ENCODE assay signal across 18 cellular contexts in genomic region chr21:26939532-26940181, GRCh38. TPM values are rescaled to one million over a fixed set of nuclear protein-coding genes. Genes with fewer than 3 reads are reported as not detected.
DNase-seq lines count a peak whose midpoint lies in the region; ATAC-seq and TF ChIP-seq lines count a peak whose summit lies in the region.
"Had no signal": no experiment of that assay in that cellular context is flagged by ENCODE, and none has a peak within 500 bp of the region (broad histone marks: within the 10 kb centered on the region; RNA-seq: fewer than 3 reads in every experiment).

No MANE protein-coding gene starts in this region.

- DNase-seq in AG20443 (ENCODE audit: low spot score), result peak; percentile 61
- peak; percentile 83 for DNase-seq in NCI-H2171 treated with DMSO at 0.1 percent for 48 hours (lab: John Stamatoyannopoulos, UW)
- no peak for DNase-seq in mesothelial cell of epicardium (ENCODE audit: low spot score in 2 of 2, unreplicated experiment in 2 of 2)
- no peak for DNase-seq in NCI-H524 treated with DMSO at 0.1 percent for 48 hours (lab: John Stamatoyannopoulos, UW)
- DNase-seq in naive thymus-derived CD8-positive, alpha-beta T cell, result no peak
- DNase-seq in activated CD4-positive, alpha-beta T cell treated with anti-CD3 and anti-CD28 coated beads, Interleukin-2, amount 10 ng/mL, durations not matched to agents 7 days and 5 days, result no peak
- DNase-seq: activated gamma-delta T cell; DMS79 treated with DMSO at 0.1 percent for 48 hours; NCI-H187 treated with DMSO at 0.1 percent for 48 hours; NCI-H82; SHP77; stimulated activated CD4-positive, alpha-beta T cell treated with anti-CD3 and anti-CD28 coated beads, Interleukin-12 subunit alpha, Interleukin-12 subunit beta, amount 100 ng/mL, for 4 hours; tibial artery had no signal

- no peak overlapping the region for H3K9ac ChIP-seq in endocrine pancreas (ENCODE audit: control insufficient read depth, insufficient read depth, low read length)
- H3K9ac ChIP-seq: KMS-11 had no signal

- H3K27me3 ChIP-seq in endocrine pancreas (ENCODE audit: control insufficient read depth, insufficient read depth, low read length), result no peaks in the 10 kb centered on the region
- H3K27me3 ChIP-seq: breast epithelium, tibial artery had no signal

- no peaks in the 10 kb centered on the region for H3K9me3 ChIP-seq in endocrine pancreas (ENCODE audit: control insufficient read depth, low read length)
- H3K9me3 ChIP-seq: breast epithelium, tibial artery had no signal

- no peaks in the 10 kb centered on the region for H3K9me3 Mint-ChIP-seq in mesothelial cell of epicardium
- peaks cover 0 to 4% (median 0%) of the 10 kb centered on the region in 9 donors for H3K9me3 Mint-ChIP-seq in naive thymus-derived CD8-positive, alpha-beta T cell
- no peaks in the 10 kb centered on the region for H3K9me3 Mint-ChIP-seq in activated CD4-positive, alpha-beta T cell treated with anti-CD3 and anti-CD28 coated beads, Interleukin-2, amount 10 ng/mL, durations not matched to agents 7 days and 5 days

- H3K4me1 ChIP-seq in endocrine pancreas (ENCODE audit: control insufficient read depth, insufficient read depth, low read length), result peaks cover 40% of the 10 kb centered on the region
- H3K4me1 ChIP-seq: breast epithelium had no signal

- H3K4me3 Mint-ChIP-seq in mesothelial cell of epicardium, result no peak overlapping the region
- no peak overlapping the region for H3K4me3 Mint-ChIP-seq in naive thymus-derived CD8-positive, alpha-beta T cell
- no peak overlapping the region for H3K4me3 Mint-ChIP-seq in activated CD4-positive, alpha-beta T cell treated with anti-CD3 and anti-CD28 coated beads, Interleukin-2, amount 10 ng/mL, durations not matched to agents 7 days and 5 days

- CTCF ChIA-PET in activated CD4-positive, alpha-beta T cell treated with anti-CD3 and anti-CD28 coated beads, Interleukin-2, amount 10 ng/mL, durations not matched to agents 7 days and 5 days (lab: Charles Lee), result interaction anchor here (1.6 kb wide), 1 partner anchor 19 kb away, joined by 3 read pairs; no protein-coding TSS in a partner anchor

- H3K27me3 Mint-ChIP-seq in mesothelial cell of epicardium (ENCODE audit: low read depth), result no peaks in the 10 kb centered on the region
- peaks cover 0 to 11% (median 0%) of the 10 kb centered on the region in 5 donors for H3K27me3 Mint-ChIP-seq in naive thymus-derived CD8-positive, alpha-beta T cell
- H3K27me3 Mint-ChIP-seq in activated CD4-positive, alpha-beta T cell treated with anti-CD3 and anti-CD28 coated beads, Interleukin-2, amount 10 ng/mL, durations not matched to agents 7 days and 5 days, result no peaks in the 10 kb centered on the region

- POLR2A ChIA-PET in naive thymus-derived CD8-positive, alpha-beta T cell (lab: Charles Lee), result no interaction called here
- POLR2A ChIA-PET in activated CD4-positive, alpha-beta T cell treated with anti-CD3 and anti-CD28 coated beads, Interleukin-2, amount 10 ng/mL, durations not matched to agents 7 days and 5 days (lab: Charles Lee), result no interaction called here

- H3K4me3 ChIP-seq in endocrine pancreas (ENCODE audit: control insufficient read depth, insufficient read depth, low read length), result peak overlapping the region; percentile 59
- H3K4me3 ChIP-seq: breast epithelium, lung, tibial artery had no signal

- no peak for TF ChIP-seq CTCF in mesothelial cell of epicardium (IDR thresholded peaks at IDR 0.05; ENCODE audit: unreplicated experiment)

- H3K27ac Mint-ChIP-seq in mesothelial cell of epicardium, result peak overlapping the region; percentile 1
- no peak overlapping the region for H3K27ac Mint-ChIP-seq in naive thymus-derived CD8-positive, alpha-beta T cell
- no peak overlapping the region for H3K27ac Mint-ChIP-seq in activated CD4-positive, alpha-beta T cell treated with anti-CD3 and anti-CD28 coated beads, Interleukin-2, amount 10 ng/mL, durations not matched to agents 7 days and 5 days

- ATAC-seq in HG03378 (IDR thresholded peaks at IDR 0.05; ENCODE audit: unreplicated experiment), result no peak
- no peak for ATAC-seq in naive thymus-derived CD8-positive, alpha-beta T cell

- H3K4me1 Mint-ChIP-seq in mesothelial cell of epicardium, result peaks cover 15% of the 10 kb centered on the region
- H3K4me1 Mint-ChIP-seq in naive thymus-derived CD8-positive, alpha-beta T cell, result no peaks in the 10 kb centered on the region
- H3K4me1 Mint-ChIP-seq in activated CD4-positive, alpha-beta T cell treated with anti-CD3 and anti-CD28 coated beads, Interleukin-2, amount 10 ng/mL, durations not matched to agents 7 days and 5 days, result no peaks in the 10 kb centered on the region

- no peaks in the 10 kb centered on the region for H3K36me3 ChIP-seq in endocrine pancreas (ENCODE audit: control insufficient read depth, insufficient read depth, low read length)
- H3K36me3 ChIP-seq: breast epithelium had no signal

- peaks cover 3% of the 10 kb centered on the region for H3K36me3 Mint-ChIP-seq in mesothelial cell of epicardium
- no peaks in the 10 kb centered on the region for H3K36me3 Mint-ChIP-seq in naive thymus-derived CD8-positive, alpha-beta T cell
- H3K36me3 Mint-ChIP-seq in activated CD4-positive, alpha-beta T cell treated with anti-CD3 and anti-CD28 coated beads, Interleukin-2, amount 10 ng/mL, durations not matched to agents 7 days and 5 days (ENCODE audit: low read depth), result no peaks in the 10 kb centered on the region

RNA-seq across cellular contexts. Expression of gene ADAMTS5, which starts 27.2 kb away (rescaled TPM):
- 3.7 to 4.9 TPM (median 4.4 TPM) in 3 replicates for total RNA-seq in mesothelial cell of epicardium
- not detected for total RNA-seq in naive thymus-derived CD8-positive, alpha-beta T cell
- polyA plus RNA-seq in naive thymus-derived CD8-positive, alpha-beta T cell, result not detected
- total RNA-seq in activated CD4-positive, alpha-beta T cell treated with anti-CD3 and anti-CD28 coated beads, Interleukin-2, amount 10 ng/mL, durations not matched to agents 7 days and 5 days, result not detected

Comparison
In these comparisons a context has a peak if more than half of its experiments do, and no peak if none do; other contexts are left out.
1. DNase-seq: peak in AG20443 (single experiment) and NCI-H2171 treated with DMSO at 0.1 percent for 48 hours (single experiment); none in mesothelial cell of epicardium (0 of 2), NCI-H524 treated with DMSO at 0.1 percent for 48 hours (single experiment), naive thymus-derived CD8-positive, alpha-beta T cell (0 of 10) and activated CD4-positive, alpha-beta T cell treated with anti-CD3 and anti-CD28 coated beads, Interleukin-2, amount 10 ng/mL, durations not matched to agents 7 days and 5 days (single experiment).